Comparison of ENCODE assay signal across 11 cellular contexts in genomic region chr2:47767497-47767844, GRCh38. TPM values are rescaled to one million over a fixed set of nuclear protein-coding genes. Genes with fewer than 3 reads are reported as not detected.
A peak's percentile ranks its signal among the peaks of the same experiment; 100 is the strongest.
DNase-seq lines count a peak whose midpoint lies in the region; ATAC-seq, FAIRE-seq and TF ChIP-seq lines count a peak whose summit lies in the region.
"Had no signal": no experiment of that assay in that cellular context is flagged by ENCODE, and none has a peak within 500 bp of the region (broad histone marks: within the 10 kb centered on the region; RNA-seq: fewer than 3 reads in every experiment).

No MANE protein-coding gene starts in this region.

- TF ChIP-seq CTCF in DND-41 (IDR thresholded peaks at IDR 0.05; ENCODE audit: borderline replicate concordance, extremely low read depth, low read length, poor library complexity, severe bottlenecking) (no peak), OCI-LY3 (IDR thresholded peaks at IDR 0.05; ENCODE audit: low read depth, low read length) (no peak), H1 (IDR thresholded peaks at IDR 0.05; ENCODE audit: control extremely low read depth in 1 of 3, insufficient read depth in 1 of 3, low read depth in 1 of 3, low read length in 3 of 3) (no peak), foreskin keratinocyte (conservative IDR thresholded peaks at IDR 0.05) (no peak)

- no peak overlapping the region for H2BK12ac ChIP-seq in H1 (ENCODE audit: low read depth, low read length)

- H4K91ac ChIP-seq in H1 (replicated peaks; ENCODE audit: insufficient read length, low read length): no peak overlapping the region

- H4K5ac ChIP-seq in H1 (ENCODE audit: insufficient read length, low read depth, low read length): no peak overlapping the region

- TF ChIP-seq RAD21 in H1 (IDR thresholded peaks at IDR 0.05 in 1 of 2, conservative IDR thresholded peaks at IDR 0.05 in 1 of 2; ENCODE audit: low read depth in 2 of 2, low read length in 2 of 2): no peak

- H2AFZ ChIP-seq in DND-41 (ENCODE audit: low read depth, low read length) (peak overlapping the region; percentile 62; the same call in 1 of the 2 replicates), OCI-LY3 (ENCODE audit: low read depth, low read length) (peak overlapping the region; percentile 70), H1 (ENCODE audit: low read length) (no peak overlapping the region)

- no peak; the same call in 2 of the 3 replicates for ATAC-seq in DND-41 (ENCODE audit: insufficient read depth, low read depth)
- ATAC-seq in foreskin keratinocyte: no peak

- H2BK120ac ChIP-seq in H1 (replicated peaks; ENCODE audit: low read depth, low read length): no peak overlapping the region

- 0 out of 2 replicates have a peak overlapping the region, but pooled peaks have one; percentile 23 for H2BK20ac ChIP-seq in H1 (ENCODE audit: low read length)

- no peak for DNase-seq in DND-41
- no peak for DNase-seq in H1 (ENCODE audit: low read depth in 1 of 2, low spot score in 2 of 2)
- no peak for DNase-seq in SK-N-DZ (ENCODE audit: low spot score)
- no peak for DNase-seq in ureter (ENCODE audit: low spot score)
- no peak for DNase-seq in NCI-H1105 (lab: John Stamatoyannopoulos, UW)
- no peak for DNase-seq in foreskin keratinocyte

- no peaks in the 10 kb centered on the region for H3K36me3 ChIP-seq in DND-41 (ENCODE audit: insufficient read depth, low read length)
- no peaks in the 10 kb centered on the region for H3K36me3 ChIP-seq in OCI-LY3 (replicated peaks; ENCODE audit: low read depth, low read length)
- H3K36me3 ChIP-seq in H1 (ENCODE audit: control insufficient read depth in 2 of 4, insufficient read depth in 4 of 4, low read length in 3 of 4): no peaks in the 10 kb centered on the region
- H3K36me3 ChIP-seq in rectal smooth muscle tissue (ENCODE audit: control insufficient read depth, insufficient read depth, low read length): no peaks in the 10 kb centered on the region
- H3K36me3 ChIP-seq: colonic mucosa, left ventricle myocardium inferior had no signal

- 0 out of 2 replicates have a peak overlapping the region, but pooled peaks have one; percentile 18 for H2BK15ac ChIP-seq in H1 (ENCODE audit: low read length)

- no peak overlapping the region for H3K4ac ChIP-seq in H1 (replicated peaks; ENCODE audit: insufficient read length, low read depth, low read length)

- H3K4me2 ChIP-seq in DND-41 (ENCODE audit: insufficient read depth, low read length) (peak overlapping the region; percentile 38), OCI-LY3 (ENCODE audit: low read length) (peak overlapping the region; percentile 66), H1 (ENCODE audit: insufficient read depth in 1 of 2, low read depth in 2 of 2, low read length in 2 of 2) (no peak overlapping the region)

- H3K4me1 ChIP-seq in DND-41 (ENCODE audit: insufficient read depth, low read length): peaks cover 9% of the 10 kb centered on the region
- H3K4me1 ChIP-seq in OCI-LY3 (ENCODE audit: low read length): peaks cover 13% of the 10 kb centered on the region
- H3K4me1 ChIP-seq in H1 (replicated peaks in 1 of 4; ENCODE audit: control insufficient read depth in 3 of 4, insufficient read depth in 4 of 4, low read length in 3 of 4): no peaks in the 10 kb centered on the region
- H3K4me1 ChIP-seq in rectal smooth muscle tissue (ENCODE audit: control insufficient read depth, insufficient read depth, low read length): no peaks in the 10 kb centered on the region
- no peaks in the 10 kb centered on the region for H3K4me1 ChIP-seq in foreskin keratinocyte
- H3K4me1 ChIP-seq: colonic mucosa had no signal

- H4K20me1 ChIP-seq in DND-41 (ENCODE audit: insufficient read depth, low read length): no peaks in the 10 kb centered on the region
- H4K20me1 ChIP-seq in OCI-LY3 (ENCODE audit: insufficient read depth, low read length): no peaks in the 10 kb centered on the region
- H4K20me1 ChIP-seq in H1 (replicated peaks in 1 of 2; ENCODE audit: control insufficient read depth in 1 of 2, insufficient read depth in 2 of 2, low read length in 2 of 2): no peaks in the 10 kb centered on the region

- H2BK5ac ChIP-seq in H1 (ENCODE audit: low read depth, low read length): no peak overlapping the region

- 81% methylated on average over 3 of the region's 3 CpGs; no CpG with 5 or more reads in 1 of the 2 experiments for WGBS in H1 (ENCODE audit: extremely low coverage in 1 of 2, insufficient coverage in 1 of 2, insufficient read length in 1 of 2, insufficient replicate concordance in 2 of 2, low coverage in 1 of 2, low lambda C conversion rate in 2 of 2, missing lambda C conversion rate in 1 of 2), 2 experiments

- H3K4me3 ChIP-seq in DND-41 (ENCODE audit: low read depth in 1 of 2, low read length in 2 of 2): no peak overlapping the region
- H3K4me3 ChIP-seq in OCI-LY3 (ENCODE audit: low read length): peak overlapping the region; percentile 50
- H3K4me3 ChIP-seq in H1 (ENCODE audit: extremely low read depth in 1 of 4, insufficient read depth in 2 of 4, low read depth in 3 of 4, low read length in 4 of 4): no peak overlapping the region
- H3K4me3 ChIP-seq in rectal smooth muscle tissue (ENCODE audit: low read length): peak overlapping the region; percentile 29
- H3K4me3 ChIP-seq: colonic mucosa, left ventricle myocardium inferior had no signal

- H3K9ac ChIP-seq in DND-41 (ENCODE audit: low read depth, low read length) (no peak overlapping the region), OCI-LY3 (ENCODE audit: low read length) (no peak overlapping the region), H1 (replicated peaks in 1 of 4; ENCODE audit: extremely low read depth in 1 of 4, low read depth in 3 of 4, low read length in 3 of 4) (no peak overlapping the region), rectal smooth muscle tissue (ENCODE audit: low read length) (no peak overlapping the region)

- no peak overlapping the region for H3K23ac ChIP-seq in H1 (ENCODE audit: insufficient read length)

- TF ChIP-seq EP300 in H1 (IDR thresholded peaks at IDR 0.05; ENCODE audit: borderline replicate concordance in 1 of 2, low read depth in 2 of 2, low read length in 2 of 2): no peak

- no peaks in the 10 kb centered on the region for H3K79me1 ChIP-seq in H1 (ENCODE audit: low read depth, low read length)

- H3K79me2 ChIP-seq in DND-41 (ENCODE audit: insufficient read depth, low read length) (no peaks in the 10 kb centered on the region), OCI-LY3 (ENCODE audit: low read length) (no peaks in the 10 kb centered on the region), H1 (ENCODE audit: control insufficient read depth in 1 of 2, insufficient read depth in 2 of 2, low read length in 2 of 2) (no peaks in the 10 kb centered on the region)

- no peak overlapping the region for H4K8ac ChIP-seq in H1 (ENCODE audit: extremely low read depth, insufficient read depth, low read length)

- no peak overlapping the region for H3K14ac ChIP-seq in H1 (ENCODE audit: insufficient read length)

- H3K27me3 ChIP-seq in DND-41 (ENCODE audit: insufficient read depth, low read length, poor library complexity): no peaks in the 10 kb centered on the region
- no peaks in the 10 kb centered on the region for H3K27me3 ChIP-seq in OCI-LY3 (ENCODE audit: low read depth, low read length)
- no peaks in the 10 kb centered on the region for H3K27me3 ChIP-seq in H1 (replicated peaks in 1 of 4; ENCODE audit: control insufficient read depth in 3 of 4, extremely low read depth in 1 of 4, insufficient read depth in 3 of 4, low read length in 3 of 4)
- H3K27me3 ChIP-seq in rectal smooth muscle tissue (ENCODE audit: control insufficient read depth, insufficient read depth, low read length): no peaks in the 10 kb centered on the region
- peaks cover 5% of the 10 kb centered on the region for H3K27me3 ChIP-seq in foreskin keratinocyte
- H3K27me3 ChIP-seq: colonic mucosa had no signal

- H3K56ac ChIP-seq in H1 (replicated peaks; ENCODE audit: insufficient read length, low read depth, low read length): no peak overlapping the region

- TF ChIP-seq POLR2A in H1 (IDR thresholded peaks at IDR 0.05; ENCODE audit: control extremely low read depth in 1 of 2, low read depth in 2 of 2, low read length in 2 of 2): no peak

- POLR2A ChIA-PET in H1 (lab: Charles Lee; ENCODE audit: partially characterized antibody): interaction anchor here (0.8 to 1.7 kb wide), 5 partner anchors 70 to 281 kb away, joined by 3 to 7 read pairs (median 4); no protein-coding TSS in a partner anchor

- no peak overlapping the region for H3K27ac ChIP-seq in DND-41 (ENCODE audit: low read length)
- H3K27ac ChIP-seq in OCI-LY3 (ENCODE audit: low read length): no peak overlapping the region
- H3K27ac ChIP-seq in H1 (ENCODE audit: low read depth, low read length): no peak overlapping the region
- H3K27ac ChIP-seq in rectal smooth muscle tissue (ENCODE audit: low read depth, low read length): no peak overlapping the region
- no peak overlapping the region for H3K27ac ChIP-seq in foreskin keratinocyte
- H3K27ac ChIP-seq: colonic mucosa, left ventricle myocardium inferior had no signal

- H3K23me2 ChIP-seq in H1 (ENCODE audit: low read depth, low read length): no peaks in the 10 kb centered on the region

- no peak overlapping the region; the same call in 1 of the 2 replicates for H3K18ac ChIP-seq in H1 (ENCODE audit: extremely low read depth, low read length)

- H3K9me3 ChIP-seq in DND-41 (ENCODE audit: insufficient read depth, low read length, severe bottlenecking) (no peaks in the 10 kb centered on the region), OCI-LY3 (ENCODE audit: insufficient read depth, low read length) (no peaks in the 10 kb centered on the region), H1 (ENCODE audit: insufficient read depth in 2 of 2, low read depth in 1 of 2, low read length in 1 of 2) (0 out of 4 replicates have a peak, but pooled peaks cover 0 to 4% of the 10 kb centered on the region in 2 experiments)
- H3K9me3 ChIP-seq: colonic mucosa had no signal

- no peak for FAIRE-seq in H1 (lab: Jason Lieb, UNC)
- FAIRE-seq: urothelium cell line had no signal

- no peak overlapping the region for H2AK5ac ChIP-seq in H1 (ENCODE audit: low read depth, low read length)

- CTCF ChIA-PET in H1 (lab: Charles Lee; ENCODE audit: partially characterized antibody): interaction anchor here (0.6 to 4.6 kb wide), 65 partner anchors 9 to 1146 kb away, joined by 3 to 30 read pairs (median 4); partner anchors contain the start of gene MSH2

TF ChIP-seq in H1, 55 proteins besides CTCF, POLR2A, EP300 and RAD21 (continues in another document):
- no peak for TF ChIP-seq YY1 (IDR thresholded peaks at IDR 0.05; ENCODE audit: low read depth, low read length)

RNA-seq across cellular contexts. Expression of gene MSH6, which starts 15.5 kb away (rescaled TPM):
- total RNA-seq in H1 (2021; fragmentation: NEBNext Ultra II Directional; extraction: Animal tissue kit (Norgen Biotek cat#: 25700)): 289 and 301 TPM in 2 replicates
- polyA plus RNA-seq in H1 (2011; rRNA removed): 45.8 and 53.6 TPM in 2 replicates
- 93.5 TPM for polyA plus RNA-seq in H1 (2011; cell fraction: cytosol; rRNA removed)
- 46.6 TPM for polyA plus RNA-seq in H1 (2011; cell fraction: nucleus; rRNA removed)
- 133 to 180 TPM (median 152 TPM) in 4 replicates for polyA plus RNA-seq in H1 (2012, experiment 1 of 2)
- 6.6 TPM for polyA plus RNA-seq in H1 (2012, experiment 2 of 2)
- polyA plus RNA-seq in H1 (2013, experiment 1 of 2): 107 TPM
- polyA plus RNA-seq in H1 (2013, experiment 2 of 2): 101 TPM
- 106 and 121 TPM in 2 replicates for polyA minus RNA-seq in H1 (2011; rRNA and poly(A)+ RNA removed)
- 111 TPM for polyA minus RNA-seq in H1 (2011; cell fraction: cytosol; rRNA and poly(A)+ RNA removed)
- 73.3 TPM for polyA minus RNA-seq in H1 (2011; cell fraction: nucleus; rRNA and poly(A)+ RNA removed)
- 63.3 and 66.0 TPM in 2 replicates for polyA plus RNA-seq in SK-N-DZ (2014; cell fraction: cytosol; rRNA removed)
- 40.2 and 45.6 TPM in 2 replicates for polyA plus RNA-seq in SK-N-DZ (2014; cell fraction: nucleus; rRNA removed)
- total RNA-seq in ureter: 30.5 TPM
- 94.0 and 104 TPM in 2 replicates for total RNA-seq in foreskin keratinocyte
- polyA plus RNA-seq in foreskin keratinocyte: 23.4 and 27.1 TPM in 2 replicates

Comparison
In these comparisons a context has a peak if more than half of its experiments do, and no peak if none do; other contexts are left out.
1. H3K4me2 ChIP-seq: peak in DND-41 (single experiment) and OCI-LY3 (single experiment); none in H1 (0 of 2).
2. H3K4me3 ChIP-seq: peak in OCI-LY3 (single experiment) and rectal smooth muscle tissue (single experiment); none in DND-41 (0 of 2) and H1 (0 of 4).